ENCODE assay signal across 24 cellular contexts in the genomic region with DNA sequence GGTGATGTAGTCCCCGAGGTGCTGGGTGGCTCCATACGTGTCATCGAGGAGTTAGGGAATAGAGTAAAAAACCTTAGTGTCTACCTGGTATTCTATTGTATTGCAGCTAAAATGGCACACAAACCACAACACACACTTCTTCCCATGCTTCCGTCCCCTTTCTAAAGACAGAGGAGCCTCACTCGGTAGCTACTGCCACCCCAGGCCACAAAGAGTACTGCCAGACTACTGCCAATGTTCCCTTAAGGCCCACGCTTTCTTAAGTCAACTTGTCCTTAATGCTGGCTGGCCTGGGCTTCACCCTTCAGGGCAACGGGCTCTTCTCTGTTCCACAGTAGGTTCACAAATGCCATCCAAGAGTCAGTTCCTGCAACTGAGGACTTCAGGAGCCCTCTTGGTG.
DNase-seq lines count a peak whose midpoint lies in the region; ATAC-seq, FAIRE-seq and TF ChIP-seq lines count a peak whose summit lies in the region.
"Had no signal": no experiment of that assay in that cellular context is flagged by ENCODE, and none has a peak within 500 bp of the region (broad histone marks: within the 10 kb centered on the region; RNA-seq: fewer than 3 reads in every experiment).

No MANE protein-coding gene starts in this region.

- no peaks in the 10 kb centered on the region for H3K27me3 ChIP-seq in NT2/D1 (ENCODE audit: insufficient read depth, insufficient read length)
- H3K27me3 ChIP-seq: esophagus muscularis mucosa had no signal

- DNase-seq in NT2/D1 (ENCODE audit: low read depth, low spot score) = peak; percentile 2
- DNase-seq in fibroblast of mammary gland (ENCODE audit: low read depth) = no peak
- DNase-seq in MV-4-11 (lab: John Stamatoyannopoulos, UW) = no peak
- no peak for DNase-seq in D721Med (ENCODE audit: insufficient read length, low spot score)
- no peak for DNase-seq in stimulated activated CD4-positive, alpha-beta T cell treated with anti-CD3 and anti-CD28 coated beads, Interleukin-4, amount 100 ng/mL, for 4 hours
- no peak for DNase-seq in activated CD4-positive, alpha-beta T cell treated with anti-CD3 and anti-CD28 coated beads, Interleukin-2, amount 50 U/mL, for 1 hour
- DNase-seq: activated CD4-positive, alpha-beta T cell treated with anti-CD3 and anti-CD28 coated beads for 48 hours; activated CD8-positive, alpha-beta memory T cell treated with anti-CD3 and anti-CD28 coated beads, Interleukin-2, amount 50 U/mL, for 48 hours; activated gamma-delta T cell treated with Interleukin-2 at 50 U/mL for 16 hours; amniotic stem cell; caudate nucleus; effector CD4-positive, alpha-beta T cell; GOT3; immature natural killer cell; lower lobe of right lung; NCI-H2029; NCI-H510A; T1000 had no signal

- H3K4me3 ChIP-seq in NT2/D1 (ENCODE audit: insufficient read length, low read depth) (no peak overlapping the region), fibroblast of mammary gland (ENCODE audit: control insufficient read depth, low read depth, low read length) (no peak overlapping the region)
- H3K4me3 ChIP-seq: esophagus muscularis mucosa, lower lobe of right lung had no signal

- no peak overlapping the region for H3K27ac ChIP-seq in C4-2B
- H3K27ac ChIP-seq: esophagus muscularis mucosa, lower lobe of right lung, parathyroid adenoma had no signal

- H3K4me1 ChIP-seq in NT2/D1 (ENCODE audit: insufficient read depth, insufficient read length) = no peaks in the 10 kb centered on the region
- H3K4me1 ChIP-seq: esophagus muscularis mucosa, lower lobe of right lung, parathyroid adenoma had no signal

- FAIRE-seq in D721Med (lab: Jason Lieb, UNC) = no peak
- FAIRE-seq: GM18507, HepG2 had no signal

- no peaks in the 10 kb centered on the region for H3K36me3 ChIP-seq in NT2/D1 (ENCODE audit: insufficient read depth, insufficient read length, low read length)
- H3K36me3 ChIP-seq: esophagus muscularis mucosa, lower lobe of right lung had no signal

- peak; percentile 51 for ATAC-seq in GM18868 (IDR thresholded peaks at IDR 0.05; ENCODE audit: unreplicated experiment)
- ATAC-seq: HepG2, lower lobe of right lung had no signal

- no peaks in the 10 kb centered on the region for H3K9me3 ChIP-seq in NT2/D1 (ENCODE audit: insufficient read depth, low read length)
- H3K9me3 ChIP-seq: lower lobe of right lung had no signal

- no peak overlapping the region for H3K9ac ChIP-seq in NT2/D1 (ENCODE audit: insufficient read length, low read depth)
- H3K9ac ChIP-seq: parathyroid adenoma had no signal

- peak; percentile 48 for TF ChIP-seq CTCF in C4-2B (conservative IDR thresholded peaks at IDR 0.05)
- TF ChIP-seq CTCF in fibroblast of mammary gland (conservative IDR thresholded peaks at IDR 0.05; ENCODE audit: control insufficient read depth, insufficient read depth, low read depth, low read length) = peak; percentile 14
- no peak for TF ChIP-seq CTCF in D721Med (IDR thresholded peaks at IDR 0.05; ENCODE audit: insufficient read depth, missing control alignments)
